Comparison of ENCODE assay signal across 8 cellular contexts in the genomic region with DNA sequence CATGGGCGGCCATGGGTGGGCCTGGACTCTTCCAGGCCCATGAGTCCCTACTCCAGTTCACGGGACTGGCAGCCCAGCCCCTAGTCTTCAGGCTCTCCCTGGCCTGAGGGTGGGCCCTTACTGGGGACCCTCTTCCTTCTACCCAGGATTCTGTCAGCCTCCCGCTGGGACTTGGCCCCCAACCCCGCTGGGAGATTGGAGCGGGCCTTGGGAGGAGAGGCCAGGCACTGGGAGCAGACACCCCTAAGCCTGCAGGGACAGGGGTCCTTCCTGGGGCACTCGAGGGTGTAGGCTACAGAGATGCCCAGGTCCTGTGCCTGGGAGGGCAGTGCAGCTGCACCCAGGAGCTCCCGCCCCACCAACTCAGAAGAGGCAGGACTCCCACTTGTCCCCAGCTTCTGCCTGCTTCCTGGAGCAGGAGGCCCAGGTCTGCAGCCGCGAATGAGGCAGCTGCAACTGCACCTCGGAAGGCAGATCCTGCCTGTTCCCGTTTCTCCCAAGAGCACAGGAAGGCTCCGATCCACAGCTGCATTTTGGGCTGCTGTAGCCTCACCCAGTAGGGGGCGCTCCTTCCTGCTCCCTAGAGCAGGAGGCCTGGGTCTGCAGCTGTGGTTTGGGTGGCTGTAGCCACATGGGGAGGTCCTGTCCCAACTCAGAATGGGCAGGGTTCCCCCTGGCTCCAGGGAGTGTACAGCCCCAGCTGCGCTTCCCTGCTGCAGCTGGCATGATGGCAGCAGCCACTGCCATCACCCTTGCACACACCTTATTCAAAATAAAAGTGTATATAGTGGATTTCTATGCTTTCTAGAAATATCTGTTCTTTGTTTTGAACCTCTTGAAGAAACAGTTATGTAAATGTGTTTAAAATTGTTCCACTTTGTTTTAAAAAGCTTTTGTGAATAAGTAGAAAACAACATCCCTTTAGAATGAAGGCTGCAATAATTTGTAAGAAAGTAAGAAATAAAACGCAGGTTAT. TPM values are rescaled to one million over a fixed set of nuclear protein-coding genes. Genes with fewer than 3 reads are reported as not detected.
DNase-seq lines count a peak whose midpoint lies in the region; ATAC-seq and TF ChIP-seq lines count a peak whose summit lies in the region.

No MANE protein-coding gene starts in this region.

- no peaks in the 10 kb centered on the region for H3K36me3 ChIP-seq in psoas muscle (ENCODE audit: insufficient read depth in 1 of 2, low read depth in 1 of 2)

- H3K9me3 Mint-ChIP-seq in CD4-positive, alpha-beta T cell = no peaks in the 10 kb centered on the region

- no peak overlapping the region for H3K27ac Mint-ChIP-seq in CD4-positive, alpha-beta T cell

- H3K4me3 Mint-ChIP-seq in CD4-positive, alpha-beta T cell = no peak overlapping the region

- H3K4me1 Mint-ChIP-seq in CD4-positive, alpha-beta T cell (ENCODE audit: low read depth) = no peaks in the 10 kb centered on the region

- ATAC-seq in CD4-positive, alpha-beta T cell (ENCODE audit: poor library complexity) = no peak
- ATAC-seq in esophagus mucosa (peak; percentile 18), psoas muscle (no peak), GM19023 (IDR thresholded peaks at IDR 0.05; ENCODE audit: unreplicated experiment) (no peak), HG03025 (IDR thresholded peaks at IDR 0.05; ENCODE audit: low FRiP score, unreplicated experiment) (no peak)

- POLR2A ChIA-PET in CD4-positive, alpha-beta T cell (lab: Charles Lee) = no interaction called here

- no peak for TF ChIP-seq EP300 in Ishikawa (IDR thresholded peaks at IDR 0.05; ENCODE audit: borderline replicate concordance)

- 55 to 57% (median 57%) methylated on average over 15 of the region's 15 CpGs for WGBS in psoas muscle, 3 donors

- H3K9me3 ChIP-seq in CD4-positive, alpha-beta T cell (ENCODE audit: control insufficient read depth, low read length) = no peaks in the 10 kb centered on the region
- no peaks in the 10 kb centered on the region for H3K9me3 ChIP-seq in psoas muscle

- no peak overlapping the region for H3K27ac ChIP-seq in CD4-positive, alpha-beta T cell (ENCODE audit: low read depth, low read length)
- H3K27ac ChIP-seq in psoas muscle = no peak overlapping the region

- TF ChIP-seq RAD21 in Ishikawa (IDR thresholded peaks at IDR 0.05; ENCODE audit: low read depth) = peak; percentile 51

- peaks cover 5% of the 10 kb centered on the region for H3K27me3 Mint-ChIP-seq in CD4-positive, alpha-beta T cell

- H3K27me3 ChIP-seq in CD4-positive, alpha-beta T cell (ENCODE audit: control insufficient read depth, insufficient read depth, low read length) = no peaks in the 10 kb centered on the region
- H3K27me3 ChIP-seq in psoas muscle (ENCODE audit: insufficient read depth in 3 of 3, low read length in 2 of 3) = no peaks in the 10 kb centered on the region

- no peak overlapping the region for H3K4me3 ChIP-seq in psoas muscle

- no peaks in the 10 kb centered on the region for H3K36me3 Mint-ChIP-seq in CD4-positive, alpha-beta T cell (ENCODE audit: low read depth)

- no peaks in the 10 kb centered on the region for H3K4me1 ChIP-seq in psoas muscle

- peak in 7 of 10 experiments; percentile 2 to 43 (median 17) for DNase-seq in CD4-positive, alpha-beta T cell
- peak; percentile 21 to 24 for DNase-seq in activated CD4-positive, alpha-beta T cell treated with anti-CD3 and anti-CD28 coated beads, Interleukin-2, amount 50 U/mL, for 4 hours
- no peak for DNase-seq in psoas muscle
- no peak for DNase-seq in HCEC 1CT

- CTCF ChIA-PET in CD4-positive, alpha-beta T cell (lab: Charles Lee) = interaction anchor here (0.6 to 2.6 kb wide), 3 partner anchors 34 to 69 kb away, joined by 3 to 9 read pairs (median 3); no protein-coding TSS in a partner anchor

- intact Hi-C loops in CD4-positive, alpha-beta T cell (cut with DNase I, micrococcal nuclease) = loop anchor here in 1 of 2 experiments (1.0 kb wide), 1 partner anchor 65 kb away; no protein-coding TSS in a partner anchor
- intact Hi-C loops in psoas muscle (cut with DNase I) = no loop called here

- TF ChIP-seq CTCF in CD4-positive, alpha-beta T cell (IDR thresholded peaks at IDR 0.05) = peak; percentile 67
- peak; percentile 25 for TF ChIP-seq CTCF in psoas muscle (IDR thresholded peaks at IDR 0.05)

TF ChIP-seq in Ishikawa, 13 proteins besides CTCF, POLR2A, EP300 and RAD21:
- TF ChIP-seq CREB1 (IDR thresholded peaks at IDR 0.05; ENCODE audit: low read depth) (no peak), ZBTB7A (IDR thresholded peaks at IDR 0.05; ENCODE audit: low read depth) (no peak), CEBPB (IDR thresholded peaks at IDR 0.05) (no peak), TEAD4 (IDR thresholded peaks at IDR 0.05) (no peak), FOXM1 (IDR thresholded peaks at IDR 0.05; ENCODE audit: borderline replicate concordance, low read depth) (no peak), TCF12 (IDR thresholded peaks at IDR 0.05; ENCODE audit: low read depth) (no peak), TAF1 (IDR thresholded peaks at IDR 0.05; ENCODE audit: low read depth) (no peak)
- TF ChIP-seq, protein P1, sequence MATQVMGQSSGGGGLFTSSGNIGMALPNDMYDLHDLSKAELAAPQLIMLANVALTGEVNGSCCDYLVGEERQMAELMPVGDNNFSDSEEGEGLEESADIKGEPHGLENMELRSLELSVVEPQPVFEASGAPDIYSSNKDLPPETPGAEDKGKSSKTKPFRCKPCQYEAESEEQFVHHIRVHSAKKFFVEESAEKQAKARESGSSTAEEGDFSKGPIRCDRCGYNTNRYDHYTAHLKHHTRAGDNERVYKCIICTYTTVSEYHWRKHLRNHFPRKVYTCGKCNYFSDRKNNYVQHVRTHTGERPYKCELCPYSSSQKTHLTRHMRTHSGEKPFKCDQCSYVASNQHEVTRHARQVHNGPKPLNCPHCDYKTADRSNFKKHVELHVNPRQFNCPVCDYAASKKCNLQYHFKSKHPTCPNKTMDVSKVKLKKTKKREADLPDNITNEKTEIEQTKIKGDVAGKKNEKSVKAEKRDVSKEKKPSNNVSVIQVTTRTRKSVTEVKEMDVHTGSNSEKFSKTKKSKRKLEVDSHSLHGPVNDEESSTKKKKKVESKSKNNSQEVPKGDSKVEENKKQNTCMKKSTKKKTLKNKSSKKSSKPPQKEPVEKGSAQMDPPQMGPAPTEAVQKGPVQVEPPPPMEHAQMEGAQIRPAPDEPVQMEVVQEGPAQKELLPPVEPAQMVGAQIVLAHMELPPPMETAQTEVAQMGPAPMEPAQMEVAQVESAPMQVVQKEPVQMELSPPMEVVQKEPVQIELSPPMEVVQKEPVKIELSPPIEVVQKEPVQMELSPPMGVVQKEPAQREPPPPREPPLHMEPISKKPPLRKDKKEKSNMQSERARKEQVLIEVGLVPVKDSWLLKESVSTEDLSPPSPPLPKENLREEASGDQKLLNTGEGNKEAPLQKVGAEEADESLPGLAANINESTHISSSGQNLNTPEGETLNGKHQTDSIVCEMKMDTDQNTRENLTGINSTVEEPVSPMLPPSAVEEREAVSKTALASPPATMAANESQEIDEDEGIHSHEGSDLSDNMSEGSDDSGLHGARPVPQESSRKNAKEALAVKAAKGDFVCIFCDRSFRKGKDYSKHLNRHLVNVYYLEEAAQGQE (IDR thresholded peaks at IDR 0.05; ENCODE audit: low read depth) = no peak
- TF ChIP-seq, protein P2, sequence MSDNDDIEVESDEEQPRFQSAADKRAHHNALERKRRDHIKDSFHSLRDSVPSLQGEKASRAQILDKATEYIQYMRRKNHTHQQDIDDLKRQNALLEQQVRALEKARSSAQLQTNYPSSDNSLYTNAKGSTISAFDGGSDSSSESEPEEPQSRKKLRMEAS (IDR thresholded peaks at IDR 0.05) = no peak
- TF ChIP-seq, protein P3, sequence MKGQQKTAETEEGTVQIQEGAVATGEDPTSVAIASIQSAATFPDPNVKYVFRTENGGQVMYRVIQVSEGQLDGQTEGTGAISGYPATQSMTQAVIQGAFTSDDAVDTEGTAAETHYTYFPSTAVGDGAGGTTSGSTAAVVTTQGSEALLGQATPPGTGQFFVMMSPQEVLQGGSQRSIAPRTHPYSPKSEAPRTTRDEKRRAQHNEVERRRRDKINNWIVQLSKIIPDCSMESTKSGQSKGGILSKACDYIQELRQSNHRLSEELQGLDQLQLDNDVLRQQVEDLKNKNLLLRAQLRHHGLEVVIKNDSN (IDR thresholded peaks at IDR 0.05) = no peak

RNA-seq across cellular contexts. Expression of a gene that starts 46.8 kb away (rescaled TPM):
- not detected for total RNA-seq in CD4-positive, alpha-beta T cell
- total RNA-seq in esophagus mucosa = not detected
- total RNA-seq in psoas muscle = not detected
- polyA plus RNA-seq in psoas muscle = under 1 TPM in 1 of 3 donors, not detected in 2; 0.04 TPM

Comparison
In these comparisons a context has a peak if more than half of its experiments do, and no peak if none do; other contexts are left out.
1. DNase-seq: peak in CD4-positive, alpha-beta T cell (7 of 10) and activated CD4-positive, alpha-beta T cell treated with anti-CD3 and anti-CD28 coated beads, Interleukin-2, amount 50 U/mL, for 4 hours (2 of 2); none in psoas muscle (0 of 2) and HCEC 1CT (single experiment).